In the genomic region with DNA sequence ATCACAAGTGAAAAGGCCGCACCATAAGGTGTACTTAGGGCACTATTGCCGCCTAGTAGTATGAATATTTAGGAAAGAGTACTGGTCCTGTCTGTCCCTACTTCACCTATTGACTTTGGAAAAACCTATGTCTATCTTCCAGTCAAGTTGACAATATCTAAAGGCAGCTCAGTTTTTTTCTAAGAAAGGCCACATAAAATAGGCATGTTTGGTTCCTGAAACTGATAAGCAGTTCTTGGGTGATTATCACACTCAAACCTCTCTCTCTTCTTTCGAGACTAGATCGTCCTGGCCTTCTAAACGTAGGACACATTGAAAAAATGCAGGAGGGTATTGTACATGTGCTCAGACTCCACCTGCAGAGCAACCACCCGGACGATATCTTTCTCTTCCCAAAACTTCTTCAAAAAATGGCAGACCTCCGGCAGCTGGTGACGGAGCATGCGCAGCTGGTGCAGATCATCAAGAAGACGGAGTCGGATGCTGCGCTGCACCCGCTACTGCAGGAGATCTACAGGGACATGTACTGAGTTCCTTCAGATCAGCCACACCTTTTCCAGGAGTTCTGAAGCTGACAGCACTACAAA, we compare ENCODE assay signal across 28 cellular contexts. TPM values are rescaled to one million over a fixed set of nuclear protein-coding genes. Genes with fewer than 3 reads are reported as not detected.
"Had no signal": no experiment of that assay in that cellular context is flagged by ENCODE, and none has a peak within 500 bp of the region (broad histone marks: within the 10 kb centered on the region; RNA-seq: fewer than 3 reads in every experiment).

No MANE protein-coding gene starts in this region.

- DNase-seq: effector CD4-positive, alpha-beta T cell; endodermal cell; foreskin melanocyte; heart left ventricle; hippocampal formation; left colon; mesendoderm; naive B cell; retina; right lobe of liver; spleen; stimulated activated CD4-positive, alpha-beta T cell treated with anti-CD3 and anti-CD28 coated beads, Interleukin-15, amount 100 ng/mL, for 24 hours; stimulated activated CD4-positive, alpha-beta T cell treated with anti-CD3 and anti-CD28 coated beads, Interleukin-2, amount 100 ng/mL, for 24 hours; stimulated activated naive CD4-positive, alpha-beta T cell; stomach; thyroid gland had no signal

- H3K4me3 ChIP-seq: coronary artery, heart left ventricle, psoas muscle, right lobe of liver, spleen, stomach, thyroid gland had no signal

- H3K9me3 ChIP-seq: heart left ventricle, neutrophil, psoas muscle, right lobe of liver, spleen, stomach, thyroid gland had no signal

- ATAC-seq: heart left ventricle, left colon, psoas muscle, right lobe of liver had no signal

- H3K27me3 Mint-ChIP-seq: naive B cell, type B pancreatic cell had no signal

- H3K27me3 ChIP-seq: heart left ventricle, neutrophil, right lobe of liver, spleen, stomach, thyroid gland had no signal

- H3K27ac ChIP-seq: coronary artery, neutrophil, psoas muscle, right lobe of liver, spleen, stomach, thyroid gland had no signal

- H3K4me1 Mint-ChIP-seq: endodermal cell, nephron had no signal

- H3K9me3 Mint-ChIP-seq: endodermal cell, naive B cell, nephron, type B pancreatic cell had no signal

- H3K27ac Mint-ChIP-seq: endodermal cell, nephron, type B pancreatic cell had no signal

- H3K4me3 Mint-ChIP-seq: endodermal cell, naive B cell, nephron, type B pancreatic cell had no signal

RNA-seq across cellular contexts. Expression of a gene that starts 28.2 kb away (rescaled TPM):
- total RNA-seq: dermis microvascular lymphatic vessel endothelial cell, endothelial cell of umbilical vein, glomerular endothelial cell, kidney epithelial cell, lung microvascular endothelial cell, osteoblast, psoas muscle, skeletal muscle tissue had no signal
- polyA plus RNA-seq: endothelial cell of umbilical vein had no signal
